Comparison of ENCODE assay signal across 1 cellular context in genomic region chr3:171837698-171838097, GRCh38.
TF ChIP-seq lines count a peak whose summit lies in the region.

No MANE protein-coding gene starts in this region.

TF ChIP-seq in IMR-90, 13 proteins besides CTCF, POLR2A, EP300 and RAD21 (continued from another document):
- no peak for TF ChIP-seq ELK1 (IDR thresholded peaks at IDR 0.05; ENCODE audit: borderline replicate concordance, low read depth, low read length)
- no peak for TF ChIP-seq RCOR1 (IDR thresholded peaks at IDR 0.05; ENCODE audit: insufficient replicate concordance, low read length)
- no peak for TF ChIP-seq USF2 (IDR thresholded peaks at IDR 0.05; ENCODE audit: low read depth, low read length)
- no peak for TF ChIP-seq MAZ (IDR thresholded peaks at IDR 0.05; ENCODE audit: borderline replicate concordance, low read depth, low read length)
- TF ChIP-seq RFX5 (IDR thresholded peaks at IDR 0.05; ENCODE audit: low read depth, low read length) = no peak
- no peak for TF ChIP-seq MXI1 (IDR thresholded peaks at IDR 0.05; ENCODE audit: borderline replicate concordance, low read depth, low read length)
